Comparison of ENCODE assay signal across 1 cellular context in genomic region chr4:168919706-168920324, GRCh38.
TF ChIP-seq lines count a peak whose summit lies in the region.

No MANE protein-coding gene starts in this region.

TF ChIP-seq in WTC11, 78 proteins besides CTCF, POLR2A, EP300 and RAD21:
- no peak for TF ChIP-seq ESRRA (CRISPR knock-in tag; IDR thresholded peaks at IDR 0.05; ENCODE audit: borderline replicate concordance)
- TF ChIP-seq ZNF263 (CRISPR knock-in tag; IDR thresholded peaks at IDR 0.05; ENCODE audit: low read depth), result no peak
- no peak for TF ChIP-seq NFE2L1 (CRISPR knock-in tag; IDR thresholded peaks at IDR 0.05)
- TF ChIP-seq USF1 (CRISPR knock-in tag; IDR thresholded peaks at IDR 0.05), result no peak
- TF ChIP-seq ZNF219 (CRISPR knock-in tag; IDR thresholded peaks at IDR 0.05; ENCODE audit: borderline replicate concordance), result no peak
- TF ChIP-seq, protein P1, sequence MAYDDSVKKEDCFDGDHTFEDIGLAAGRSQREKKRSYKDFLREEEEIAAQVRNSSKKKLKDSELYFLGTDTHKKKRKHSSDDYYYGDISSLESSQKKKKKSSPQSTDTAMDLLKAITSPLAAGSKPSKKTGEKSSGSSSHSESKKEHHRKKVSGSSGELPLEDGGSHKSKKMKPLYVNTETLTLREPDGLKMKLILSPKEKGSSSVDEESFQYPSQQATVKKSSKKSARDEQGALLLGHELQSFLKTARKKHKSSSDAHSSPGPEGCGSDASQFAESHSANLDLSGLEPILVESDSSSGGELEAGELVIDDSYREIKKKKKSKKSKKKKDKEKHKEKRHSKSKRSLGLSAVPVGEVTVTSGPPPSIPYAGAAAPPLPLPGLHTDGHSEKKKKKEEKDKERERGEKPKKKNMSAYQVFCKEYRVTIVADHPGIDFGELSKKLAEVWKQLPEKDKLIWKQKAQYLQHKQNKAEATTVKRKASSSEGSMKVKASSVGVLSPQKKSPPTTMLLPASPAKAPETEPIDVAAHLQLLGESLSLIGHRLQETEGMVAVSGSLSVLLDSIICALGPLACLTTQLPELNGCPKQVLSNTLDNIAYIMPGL (CRISPR knock-in tag; IDR thresholded peaks at IDR 0.05), result no peak
- TF ChIP-seq, protein P2, sequence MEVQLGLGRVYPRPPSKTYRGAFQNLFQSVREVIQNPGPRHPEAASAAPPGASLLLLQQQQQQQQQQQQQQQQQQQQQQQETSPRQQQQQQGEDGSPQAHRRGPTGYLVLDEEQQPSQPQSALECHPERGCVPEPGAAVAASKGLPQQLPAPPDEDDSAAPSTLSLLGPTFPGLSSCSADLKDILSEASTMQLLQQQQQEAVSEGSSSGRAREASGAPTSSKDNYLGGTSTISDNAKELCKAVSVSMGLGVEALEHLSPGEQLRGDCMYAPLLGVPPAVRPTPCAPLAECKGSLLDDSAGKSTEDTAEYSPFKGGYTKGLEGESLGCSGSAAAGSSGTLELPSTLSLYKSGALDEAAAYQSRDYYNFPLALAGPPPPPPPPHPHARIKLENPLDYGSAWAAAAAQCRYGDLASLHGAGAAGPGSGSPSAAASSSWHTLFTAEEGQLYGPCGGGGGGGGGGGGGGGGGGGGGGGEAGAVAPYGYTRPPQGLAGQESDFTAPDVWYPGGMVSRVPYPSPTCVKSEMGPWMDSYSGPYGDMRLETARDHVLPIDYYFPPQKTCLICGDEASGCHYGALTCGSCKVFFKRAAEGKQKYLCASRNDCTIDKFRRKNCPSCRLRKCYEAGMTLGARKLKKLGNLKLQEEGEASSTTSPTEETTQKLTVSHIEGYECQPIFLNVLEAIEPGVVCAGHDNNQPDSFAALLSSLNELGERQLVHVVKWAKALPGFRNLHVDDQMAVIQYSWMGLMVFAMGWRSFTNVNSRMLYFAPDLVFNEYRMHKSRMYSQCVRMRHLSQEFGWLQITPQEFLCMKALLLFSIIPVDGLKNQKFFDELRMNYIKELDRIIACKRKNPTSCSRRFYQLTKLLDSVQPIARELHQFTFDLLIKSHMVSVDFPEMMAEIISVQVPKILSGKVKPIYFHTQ (CRISPR knock-in tag; IDR thresholded peaks at IDR 0.05), result no peak
- TF ChIP-seq, protein P3, sequence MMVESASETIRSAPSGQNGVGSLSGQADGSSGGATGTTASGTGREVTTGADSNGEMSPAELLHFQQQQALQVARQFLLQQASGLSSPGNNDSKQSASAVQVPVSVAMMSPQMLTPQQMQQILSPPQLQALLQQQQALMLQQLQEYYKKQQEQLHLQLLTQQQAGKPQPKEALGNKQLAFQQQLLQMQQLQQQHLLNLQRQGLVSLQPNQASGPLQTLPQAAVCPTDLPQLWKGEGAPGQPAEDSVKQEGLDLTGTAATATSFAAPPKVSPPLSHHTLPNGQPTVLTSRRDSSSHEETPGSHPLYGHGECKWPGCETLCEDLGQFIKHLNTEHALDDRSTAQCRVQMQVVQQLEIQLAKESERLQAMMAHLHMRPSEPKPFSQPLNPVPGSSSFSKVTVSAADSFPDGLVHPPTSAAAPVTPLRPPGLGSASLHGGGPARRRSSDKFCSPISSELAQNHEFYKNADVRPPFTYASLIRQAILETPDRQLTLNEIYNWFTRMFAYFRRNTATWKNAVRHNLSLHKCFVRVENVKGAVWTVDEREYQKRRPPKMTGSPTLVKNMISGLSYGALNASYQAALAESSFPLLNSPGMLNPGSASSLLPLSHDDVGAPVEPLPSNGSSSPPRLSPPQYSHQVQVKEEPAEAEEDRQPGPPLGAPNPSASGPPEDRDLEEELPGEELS (CRISPR knock-in tag; IDR thresholded peaks at IDR 0.05), result no peak
- TF ChIP-seq TEAD1 (CRISPR knock-in tag; IDR thresholded peaks at IDR 0.05), result no peak
- no peak for TF ChIP-seq CBFB (CRISPR knock-in tag; IDR thresholded peaks at IDR 0.05; ENCODE audit: low read depth)
- no peak for TF ChIP-seq ZNF317 (CRISPR knock-in tag; IDR thresholded peaks at IDR 0.05; ENCODE audit: borderline replicate concordance, low read depth)
- TF ChIP-seq SMAD3 (CRISPR knock-in tag; IDR thresholded peaks at IDR 0.05; ENCODE audit: borderline replicate concordance), result no peak
TF ChIP-seq in WTC11: peak in this region for 0.
